11 cellular contexts compared by ENCODE assay signal in genomic region chr10:62058476-62058875, GRCh38.
A peak's percentile ranks its signal among the peaks of the same experiment; 100 is the strongest.
DNase-seq lines count a peak whose midpoint lies in the region; ATAC-seq and TF ChIP-seq lines count a peak whose summit lies in the region.
"Had no signal": no experiment of that assay in that cellular context is flagged by ENCODE, and none has a peak within 500 bp of the region (broad histone marks: within the 10 kb centered on the region; RNA-seq: fewer than 3 reads in every experiment).

No MANE protein-coding gene starts in this region.

- intact Hi-C loops in right lobe of liver (cut with DNase I): no loop called here

- H3K27me3 ChIP-seq in right lobe of liver (no peaks in the 10 kb centered on the region), thoracic aorta (replicated peaks; ENCODE audit: insufficient read depth) (no peaks in the 10 kb centered on the region)

- H3K36me3 Mint-ChIP-seq in activated T-cell treated with anti-CD3 and anti-CD28 coated beads, Interleukin-2, amount 50 U/mL, for 24 hours (ENCODE audit: low read depth): peaks cover 100% of the 10 kb centered on the region

- peaks cover 5% of the 10 kb centered on the region for H3K9me3 Mint-ChIP-seq in activated T-cell treated with anti-CD3 and anti-CD28 coated beads, Interleukin-2, amount 50 U/mL, for 24 hours

- H3K27ac Mint-ChIP-seq in activated T-cell treated with anti-CD3 and anti-CD28 coated beads, Interleukin-2, amount 50 U/mL, for 24 hours: peak overlapping the region; percentile 55

- TF ChIP-seq POLR2A in right lobe of liver (IDR thresholded peaks at IDR 0.05) (no peak), GM18505 (IDR thresholded peaks at IDR 0.05; ENCODE audit: borderline replicate concordance, extremely low read depth, insufficient read depth, insufficient read length) (no peak)

- H3K4me3 Mint-ChIP-seq in activated T-cell treated with anti-CD3 and anti-CD28 coated beads, Interleukin-2, amount 50 U/mL, for 24 hours: peak overlapping the region; percentile 51

- H3K27ac ChIP-seq in right lobe of liver: peak overlapping the region in 2 of 3 donors; percentile 24 to 73
- peak overlapping the region; percentile 74 to 96 for H3K27ac ChIP-seq in thoracic aorta

- peaks cover 97% of the 10 kb centered on the region for H3K4me1 Mint-ChIP-seq in activated T-cell treated with anti-CD3 and anti-CD28 coated beads, Interleukin-2, amount 50 U/mL, for 24 hours (ENCODE audit: low read depth)

- H3K4me3 ChIP-seq in WI38 (ENCODE audit: low read depth, low read length) (0 out of 2 replicates have a peak overlapping the region, but pooled peaks have one; percentile 5), right lobe of liver (no peak overlapping the region), thoracic aorta (peak overlapping the region; percentile 83)

- WGBS in right lobe of liver (ENCODE audit: insufficient coverage, low coverage, low lambda C conversion rate, missing lambda C conversion rate): 53% methylated on average over 2 of the region's 2 CpGs

- no peak for TF ChIP-seq CTCF in WI38 (IDR thresholded peaks at IDR 0.05; ENCODE audit: low read depth, low read length)
- TF ChIP-seq CTCF in right lobe of liver (IDR thresholded peaks at IDR 0.05): no peak
- TF ChIP-seq CTCF in thoracic aorta (IDR thresholded peaks at IDR 0.05): no peak

- ATAC-seq in right lobe of liver (peak; percentile 32 to 52 (median 40)), thoracic aorta (ENCODE audit: insufficient number of reproducible peaks, low FRiP score, low read depth) (no peak), GM18505 (IDR thresholded peaks at IDR 0.05; ENCODE audit: unreplicated experiment) (no peak), HG02852 (IDR thresholded peaks at IDR 0.05; ENCODE audit: unreplicated experiment) (no peak)

- H3K4me1 ChIP-seq in right lobe of liver (peaks cover 0 to 33% (median 7%) of the 10 kb centered on the region in 4 donors), thoracic aorta (ENCODE audit: control insufficient read depth in 1 of 2, low read depth in 2 of 2) (peaks cover 63 to 87% of the 10 kb centered on the region in 2 donors)

- no peaks in the 10 kb centered on the region for H3K27me3 Mint-ChIP-seq in activated T-cell treated with anti-CD3 and anti-CD28 coated beads, Interleukin-2, amount 50 U/mL, for 24 hours

- H3K9me3 ChIP-seq in right lobe of liver (no peaks in the 10 kb centered on the region), thoracic aorta (no peaks in the 10 kb centered on the region)

- DNase-seq in activated T-cell treated with anti-CD3 and anti-CD28 coated beads, Interleukin-2, amount 50 U/mL, for 24 hours: no peak
- no peak for DNase-seq in activated T-cell treated with anti-CD3 and anti-CD28 coated beads, Interleukin-2, amount 50 U/mL, for 1 hour
- DNase-seq in right lobe of liver (no peak), thoracic aorta (ENCODE audit: low spot score) (no peak), MV-4-11 (lab: John Stamatoyannopoulos, UW) (no peak)
- DNase-seq: caudate nucleus, NCI-H2081, T-helper 2 cell had no signal

- peaks cover 0 to 3% (median 0%) of the 10 kb centered on the region in 4 donors for H3K36me3 ChIP-seq in right lobe of liver
- H3K36me3 ChIP-seq in thoracic aorta: peaks cover 9% of the 10 kb centered on the region

Comparison
In these comparisons a context has a peak if more than half of its experiments do, and no peak if none do; other contexts are left out.
1. H3K4me3 ChIP-seq: peak in WI38 (single experiment) and thoracic aorta (single experiment); none in right lobe of liver (0 of 3).
2. ATAC-seq: peak in right lobe of liver (4 of 4); none in thoracic aorta (single experiment), GM18505 (single experiment) and HG02852 (single experiment).